1 cellular context compared by ENCODE assay signal in the genomic region with DNA sequence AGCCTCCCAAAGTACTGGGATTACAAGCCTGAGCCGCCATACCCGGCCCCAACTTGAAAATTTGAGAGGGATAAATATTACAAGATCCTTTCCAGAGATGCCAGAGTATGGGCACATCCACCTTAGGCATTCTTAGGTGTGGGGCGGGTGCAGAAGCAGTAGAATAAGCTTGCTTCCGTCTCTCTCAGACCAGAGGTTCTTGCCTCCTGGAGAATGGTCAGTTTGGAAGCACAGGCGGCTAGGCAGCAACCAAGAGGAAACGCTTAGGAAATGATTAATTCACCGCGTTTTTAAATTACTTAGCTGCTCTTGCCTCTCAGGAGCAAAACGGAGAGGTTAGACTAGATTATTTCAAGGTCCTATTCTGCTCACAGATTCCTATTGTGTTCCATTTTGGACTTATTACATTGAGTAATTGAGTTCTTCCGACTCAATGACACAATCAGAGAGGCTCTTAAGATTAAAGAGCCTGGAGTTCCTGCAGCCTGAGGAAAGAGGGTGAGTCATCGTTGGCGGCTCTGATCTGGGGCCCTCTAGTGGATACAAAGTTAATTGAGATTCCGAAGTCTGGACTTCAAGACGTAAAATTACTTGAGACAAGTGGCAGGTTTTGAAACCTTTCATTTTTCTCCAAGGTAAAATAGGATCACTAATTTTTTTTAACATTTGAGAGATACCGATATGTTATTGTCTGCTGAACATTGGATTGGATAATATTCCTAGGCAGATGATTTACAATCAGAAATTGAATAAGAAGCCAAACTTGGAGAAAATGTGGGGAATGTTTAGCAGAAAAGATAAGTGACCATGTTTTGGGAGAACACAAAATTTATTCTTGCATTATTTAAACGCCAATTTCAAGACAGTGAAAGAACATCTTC.
TF ChIP-seq lines count a peak whose summit lies in the region.

No MANE protein-coding gene starts in this region.

TF ChIP-seq in A549, 52 proteins besides CTCF, POLR2A, EP300 and RAD21 (continued from another document):
- TF ChIP-seq, protein P1, sequence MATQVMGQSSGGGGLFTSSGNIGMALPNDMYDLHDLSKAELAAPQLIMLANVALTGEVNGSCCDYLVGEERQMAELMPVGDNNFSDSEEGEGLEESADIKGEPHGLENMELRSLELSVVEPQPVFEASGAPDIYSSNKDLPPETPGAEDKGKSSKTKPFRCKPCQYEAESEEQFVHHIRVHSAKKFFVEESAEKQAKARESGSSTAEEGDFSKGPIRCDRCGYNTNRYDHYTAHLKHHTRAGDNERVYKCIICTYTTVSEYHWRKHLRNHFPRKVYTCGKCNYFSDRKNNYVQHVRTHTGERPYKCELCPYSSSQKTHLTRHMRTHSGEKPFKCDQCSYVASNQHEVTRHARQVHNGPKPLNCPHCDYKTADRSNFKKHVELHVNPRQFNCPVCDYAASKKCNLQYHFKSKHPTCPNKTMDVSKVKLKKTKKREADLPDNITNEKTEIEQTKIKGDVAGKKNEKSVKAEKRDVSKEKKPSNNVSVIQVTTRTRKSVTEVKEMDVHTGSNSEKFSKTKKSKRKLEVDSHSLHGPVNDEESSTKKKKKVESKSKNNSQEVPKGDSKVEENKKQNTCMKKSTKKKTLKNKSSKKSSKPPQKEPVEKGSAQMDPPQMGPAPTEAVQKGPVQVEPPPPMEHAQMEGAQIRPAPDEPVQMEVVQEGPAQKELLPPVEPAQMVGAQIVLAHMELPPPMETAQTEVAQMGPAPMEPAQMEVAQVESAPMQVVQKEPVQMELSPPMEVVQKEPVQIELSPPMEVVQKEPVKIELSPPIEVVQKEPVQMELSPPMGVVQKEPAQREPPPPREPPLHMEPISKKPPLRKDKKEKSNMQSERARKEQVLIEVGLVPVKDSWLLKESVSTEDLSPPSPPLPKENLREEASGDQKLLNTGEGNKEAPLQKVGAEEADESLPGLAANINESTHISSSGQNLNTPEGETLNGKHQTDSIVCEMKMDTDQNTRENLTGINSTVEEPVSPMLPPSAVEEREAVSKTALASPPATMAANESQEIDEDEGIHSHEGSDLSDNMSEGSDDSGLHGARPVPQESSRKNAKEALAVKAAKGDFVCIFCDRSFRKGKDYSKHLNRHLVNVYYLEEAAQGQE (IDR thresholded peaks at IDR 0.05), result no peak
- no peak for TF ChIP-seq CEBPB (IDR thresholded peaks at IDR 0.05)
- no peak for TF ChIP-seq ZFP36 (IDR thresholded peaks at IDR 0.05; ENCODE audit: borderline replicate concordance, partially characterized antibody)
